In genomic region chr12:187986-188909, GRCh38 we compare ENCODE assay signal across 8 cellular contexts. TPM values are rescaled to one million over a fixed set of nuclear protein-coding genes. Genes with fewer than 3 reads are reported as not detected.
DNase-seq lines count a peak whose midpoint lies in the region; ATAC-seq and TF ChIP-seq lines count a peak whose summit lies in the region.
"Not testable (repeated sequence)": the region's sequence is repeated elsewhere in the genome, so short reads cannot be mapped to it uniquely, and the experiment has no call there.

No MANE protein-coding gene starts in this region.

- not testable (repeated sequence) for H3K9me3 ChIP-seq in CD8-positive, alpha-beta memory T cell (ENCODE audit: low read length); Panc1 (ENCODE audit: control insufficient read depth, insufficient read depth, low read depth, low read length); effector memory CD4-positive, alpha-beta T cell (ENCODE audit: control insufficient read depth, low read length); left ventricle myocardium inferior (replicated peaks); mesodermal cell (ENCODE audit: control insufficient read depth, low read length); prostate gland; tibial artery

- 25 to 28% methylated on average over 32 to 46 of the region's 53 CpGs for WGBS in mesodermal cell (ENCODE audit: insufficient coverage in 2 of 2), 2 experiments
- WGBS in prostate gland, result 85% methylated on average over 52 of the region's 53 CpGs

- CTCF ChIA-PET in CD8-positive, alpha-beta memory T cell (lab: Charles Lee), result interaction anchor here (1.0 kb wide), 1 partner anchor 30 kb away, joined by 3 read pairs; no protein-coding TSS in a partner anchor
- CTCF ChIA-PET in Panc1 (lab: Charles Lee), result not testable (repeated sequence)

- ATAC-seq in Panc1, result not testable (repeated sequence)

- H3K27ac Mint-ChIP-seq in CD8-positive, alpha-beta memory T cell; activated naive CD4-positive, alpha-beta T cell treated with anti-CD3 and anti-CD28 coated beads, Interleukin-2, amount 50 U/mL, for 24 hours: not testable (repeated sequence)

- not testable (repeated sequence) for BruUV-seq in Panc1 (replicated peaks; lab: Mats Ljungman, UMichigan)

- H3K4me3 Mint-ChIP-seq in CD8-positive, alpha-beta memory T cell, result peak overlapping the region in 6 of 7 donors; percentile 43 to 83 (median 75)
- H3K4me3 Mint-ChIP-seq in activated naive CD4-positive, alpha-beta T cell treated with anti-CD3 and anti-CD28 coated beads, Interleukin-2, amount 50 U/mL, for 24 hours, result peak overlapping the region; percentile 80

- in situ Hi-C loops in Panc1 (cut with HindIII; ENCODE audit: low pct_unique_long_range_greater_than_20kb, low sequenced_read_pairs), result not testable (repeated sequence)

- H3K27me3 Mint-ChIP-seq in CD8-positive, alpha-beta memory T cell, result peaks cover 13 to 58% of the 10 kb centered on the region in 2 donors
- H3K27me3 Mint-ChIP-seq in activated naive CD4-positive, alpha-beta T cell treated with anti-CD3 and anti-CD28 coated beads, Interleukin-2, amount 50 U/mL, for 24 hours, result peaks cover 14% of the 10 kb centered on the region

- not testable (repeated sequence) for H3K4me3 ChIP-seq in CD8-positive, alpha-beta memory T cell (ENCODE audit: low read length)
- H3K4me3 ChIP-seq in Panc1 (ENCODE audit: low read depth in 2 of 2, low read length in 2 of 2) (peak overlapping the region; percentile 36 to 45; a peak in 3 of 4 replicates), left ventricle myocardium inferior (peak overlapping the region; percentile 66), mesodermal cell (ENCODE audit: extremely low read depth, insufficient read depth, low read length, poor library complexity, severe bottlenecking) (peak overlapping the region; percentile 42), prostate gland (peak overlapping the region; percentile 29 to 33), tibial artery (peak overlapping the region; percentile 35 to 48)
- peak overlapping the region; percentile 22 for H3K4me3 ChIP-seq in effector memory CD4-positive, alpha-beta T cell (ENCODE audit: insufficient read depth, low read depth, low read length, poor library complexity, severe bottlenecking)

- POLR2A ChIA-PET in CD8-positive, alpha-beta memory T cell (lab: Charles Lee); Panc1 (lab: Charles Lee): not testable (repeated sequence)

- H3K27me3 ChIP-seq in CD8-positive, alpha-beta memory T cell (ENCODE audit: insufficient read depth, low read length, poor library complexity, severe bottlenecking); Panc1 (ENCODE audit: control insufficient read depth, insufficient read depth, low read length); effector memory CD4-positive, alpha-beta T cell (replicated peaks; ENCODE audit: control insufficient read depth, insufficient read depth, low read length, poor library complexity, severe bottlenecking); left ventricle myocardium inferior (ENCODE audit: low read depth); prostate gland (replicated peaks; ENCODE audit: insufficient read depth): not testable (repeated sequence)
- peaks cover 0 to 28% of the 10 kb centered on the region in 2 donors for H3K27me3 ChIP-seq in tibial artery

- not testable (repeated sequence) for H3K9me3 Mint-ChIP-seq in CD8-positive, alpha-beta memory T cell; activated naive CD4-positive, alpha-beta T cell treated with anti-CD3 and anti-CD28 coated beads, Interleukin-2, amount 50 U/mL, for 24 hours

- not testable (repeated sequence) for TF ChIP-seq CTCF in Panc1 (IDR thresholded peaks at IDR 0.05); left ventricle myocardium inferior (IDR thresholded peaks at IDR 0.05; ENCODE audit: borderline replicate concordance); prostate gland (IDR thresholded peaks at IDR 0.05); tibial artery (IDR thresholded peaks at IDR 0.05)

- H3K4me1 ChIP-seq in CD8-positive, alpha-beta memory T cell (ENCODE audit: insufficient read depth, low read length); Panc1 (ENCODE audit: control insufficient read depth, insufficient read depth, low read length); effector memory CD4-positive, alpha-beta T cell (ENCODE audit: control insufficient read depth, insufficient read depth, low read length, poor library complexity, severe bottlenecking); mesodermal cell (ENCODE audit: control insufficient read depth, insufficient read depth, low read length, poor library complexity, severe bottlenecking); prostate gland (replicated peaks): not testable (repeated sequence)
- H3K4me1 ChIP-seq in left ventricle myocardium inferior, result peaks cover 14% of the 10 kb centered on the region
- H3K4me1 ChIP-seq in tibial artery, result peaks cover 0 to 12% (median 8%) of the 10 kb centered on the region in 4 donors

- DNase-seq in CD8-positive, alpha-beta memory T cell; Panc1 (ENCODE audit: low read depth, low spot score); effector memory CD4-positive, alpha-beta T cell; prostate gland (ENCODE audit: low spot score); tibial artery: not testable (repeated sequence)
- peak; percentile 12 for DNase-seq in left ventricle myocardium inferior

- not testable (repeated sequence) for TF ChIP-seq POLR2A in prostate gland (IDR thresholded peaks at IDR 0.05)

- not testable (repeated sequence) for H3K36me3 ChIP-seq in CD8-positive, alpha-beta memory T cell (ENCODE audit: insufficient read depth, low read length); Panc1 (ENCODE audit: control insufficient read depth, insufficient read depth, low read length); effector memory CD4-positive, alpha-beta T cell (ENCODE audit: control insufficient read depth, insufficient read depth, low read length); left ventricle myocardium inferior; mesodermal cell (ENCODE audit: control insufficient read depth, insufficient read depth, low read length); prostate gland; tibial artery

- not testable (repeated sequence) for H3K27ac ChIP-seq in CD8-positive, alpha-beta memory T cell (ENCODE audit: low read depth, low read length); Panc1 (ENCODE audit: low read length); effector memory CD4-positive, alpha-beta T cell (ENCODE audit: insufficient read depth, low read length, poor library complexity, severe bottlenecking); mesodermal cell (ENCODE audit: low read depth, low read length, severe bottlenecking); prostate gland; tibial artery
- H3K27ac ChIP-seq in left ventricle myocardium inferior (replicated peaks), result peak overlapping the region; percentile 57

- not testable (repeated sequence) for H3K4me1 Mint-ChIP-seq in CD8-positive, alpha-beta memory T cell; activated naive CD4-positive, alpha-beta T cell treated with anti-CD3 and anti-CD28 coated beads, Interleukin-2, amount 50 U/mL, for 24 hours

- intact Hi-C loops in Panc1 (cut with micrococcal nuclease; ENCODE audit: unreplicated experiment); left ventricle myocardium inferior (cut with micrococcal nuclease); prostate gland (cut with DNase I); tibial artery (cut with DNase I; ENCODE audit: low total_unique reads): not testable (repeated sequence)

- H3K36me3 Mint-ChIP-seq in CD8-positive, alpha-beta memory T cell; activated naive CD4-positive, alpha-beta T cell treated with anti-CD3 and anti-CD28 coated beads, Interleukin-2, amount 50 U/mL, for 24 hours: not testable (repeated sequence)

RNA-seq across cellular contexts. Expression of gene SLC6A12, which starts 25.7 kb away (rescaled TPM):
- total RNA-seq in CD8-positive, alpha-beta memory T cell, result under 1 TPM; 0.16 to 0.37 TPM
- polyA plus RNA-seq in CD8-positive, alpha-beta memory T cell, result not detected
- total RNA-seq in Panc1 (2021; ENCODE audit: unreplicated experiment), result 1.0 TPM
- polyA plus RNA-seq in Panc1 (2012; ENCODE audit: insufficient read length), result 0.31 TPM
- 1.2 TPM for total RNA-seq in left ventricle myocardium inferior
- 1.9 TPM for polyA plus RNA-seq in mesodermal cell (2013, experiment 1 of 2)
- polyA plus RNA-seq in mesodermal cell (2013, experiment 2 of 2), result 2.1 TPM
- total RNA-seq in prostate gland, result 1 to 10 TPM; 1.0 to 1.9 TPM
